ENCODE assay signal across 19 cellular contexts in genomic region chr17:47807421-47807820, GRCh38. TPM values are rescaled to one million over a fixed set of nuclear protein-coding genes. Genes with fewer than 3 reads are reported as not detected.
DNase-seq lines count a peak whose midpoint lies in the region; ATAC-seq and TF ChIP-seq lines count a peak whose summit lies in the region.
"Had no signal": no experiment of that assay in that cellular context is flagged by ENCODE, and none has a peak within 500 bp of the region (broad histone marks: within the 10 kb centered on the region; RNA-seq: fewer than 3 reads in every experiment).

No MANE protein-coding gene starts in this region.

- H3K27ac Mint-ChIP-seq in activated T-cell treated with anti-CD3 and anti-CD28 coated beads, Interleukin-2, amount 50 U/mL, for 24 hours, result peak overlapping the region; percentile 45
- H3K27ac Mint-ChIP-seq in endodermal cell (no peak overlapping the region), type B pancreatic cell (peak overlapping the region; percentile 61)
- H3K27ac Mint-ChIP-seq: B cell; CD4-positive, CD25-positive, alpha-beta regulatory T cell; HFFc6 had no signal

- no peaks in the 10 kb centered on the region for H3K27me3 Mint-ChIP-seq in activated T-cell treated with anti-CD3 and anti-CD28 coated beads, Interleukin-2, amount 50 U/mL, for 24 hours
- no peaks in the 10 kb centered on the region for H3K27me3 Mint-ChIP-seq in activated T-cell treated with anti-CD3 and anti-CD28 coated beads, Interleukin-2, amount 50 U/mL, for 4 hours (ENCODE audit: low read depth)
- peaks cover 3% of the 10 kb centered on the region for H3K27me3 Mint-ChIP-seq in endodermal cell (ENCODE audit: insufficient read depth)
- H3K27me3 Mint-ChIP-seq in type B pancreatic cell, result peaks cover 14% of the 10 kb centered on the region
- H3K27me3 Mint-ChIP-seq: B cell; CD4-positive, CD25-positive, alpha-beta regulatory T cell had no signal

- H3K27ac ChIP-seq in endodermal cell (ENCODE audit: low read depth, low read length), result no peak overlapping the region

- TF ChIP-seq CTCF in endodermal cell (conservative IDR thresholded peaks at IDR 0.05) (no peak), type B pancreatic cell (conservative IDR thresholded peaks at IDR 0.05) (no peak)

- H3K4me1 Mint-ChIP-seq in activated T-cell treated with anti-CD3 and anti-CD28 coated beads, Interleukin-2, amount 50 U/mL, for 24 hours (ENCODE audit: low read depth), result peaks cover 18% of the 10 kb centered on the region
- peaks cover 12% of the 10 kb centered on the region for H3K4me1 Mint-ChIP-seq in activated T-cell treated with anti-CD3 and anti-CD28 coated beads, Interleukin-2, amount 50 U/mL, for 4 hours (ENCODE audit: low read depth)
- peaks cover 2% of the 10 kb centered on the region for H3K4me1 Mint-ChIP-seq in endodermal cell
- H3K4me1 Mint-ChIP-seq in type B pancreatic cell (ENCODE audit: unreplicated experiment), result peaks cover 10% of the 10 kb centered on the region
- H3K4me1 Mint-ChIP-seq: B cell had no signal

- H3K27me3 ChIP-seq in endodermal cell (ENCODE audit: control insufficient read depth, insufficient read depth, low read length, poor library complexity, severe bottlenecking), result no peaks in the 10 kb centered on the region

- H3K36me3 ChIP-seq in endodermal cell (ENCODE audit: control insufficient read depth, insufficient read depth, low read length), result peaks cover 12% of the 10 kb centered on the region

- H3K9ac ChIP-seq in endodermal cell (ENCODE audit: extremely low read depth, low read length, poor library complexity, severe bottlenecking), result no peak overlapping the region

- 87 to 94% methylated on average over 3 to 10 of the region's 11 CpGs for WGBS in endodermal cell (ENCODE audit: insufficient coverage in 1 of 2, insufficient read length in 1 of 2), 2 experiments

- no peaks in the 10 kb centered on the region for H3K4me1 ChIP-seq in endodermal cell (ENCODE audit: control insufficient read depth, insufficient read depth, low read length)

- intact Hi-C loops in sciatic nerve (cut with DNase I), result no loop called here

- H3K36me3 Mint-ChIP-seq in activated T-cell treated with anti-CD3 and anti-CD28 coated beads, Interleukin-2, amount 50 U/mL, for 24 hours (ENCODE audit: low read depth), result peaks cover 63% of the 10 kb centered on the region
- peaks cover 28% of the 10 kb centered on the region for H3K36me3 Mint-ChIP-seq in activated T-cell treated with anti-CD3 and anti-CD28 coated beads, Interleukin-2, amount 50 U/mL, for 4 hours (ENCODE audit: insufficient read depth)
- H3K36me3 Mint-ChIP-seq in endodermal cell (ENCODE audit: low read depth), result peaks cover 14% of the 10 kb centered on the region
- peaks cover 7% of the 10 kb centered on the region for H3K36me3 Mint-ChIP-seq in type B pancreatic cell

- H3K9me3 Mint-ChIP-seq in activated T-cell treated with anti-CD3 and anti-CD28 coated beads, Interleukin-2, amount 50 U/mL, for 24 hours, result no peaks in the 10 kb centered on the region
- no peaks in the 10 kb centered on the region for H3K9me3 Mint-ChIP-seq in activated T-cell treated with anti-CD3 and anti-CD28 coated beads, Interleukin-2, amount 50 U/mL, for 4 hours
- H3K9me3 Mint-ChIP-seq in endodermal cell (no peaks in the 10 kb centered on the region), type B pancreatic cell (no peaks in the 10 kb centered on the region)
- H3K9me3 Mint-ChIP-seq: HFFc6 had no signal

- DNase-seq in activated T-cell treated with anti-CD3 and anti-CD28 coated beads, Interleukin-2, amount 50 U/mL, for 24 hours, result peak; percentile 13
- DNase-seq in activated T-cell treated with anti-CD3 and anti-CD28 coated beads, Interleukin-2, amount 50 U/mL, for 4 hours, result no peak
- peak; percentile 38 for DNase-seq in endodermal cell
- DNase-seq in sciatic nerve (ENCODE audit: low spot score), result peak; percentile 43
- DNase-seq in type B pancreatic cell (ENCODE audit: extremely low spot score, unreplicated experiment), result no peak
- no peak for DNase-seq in midbrain (lab: John Stamatoyannopoulos, UW)
- DNase-seq: CD4-positive, CD25-positive, alpha-beta regulatory T cell; GF-D8; HFFc6; NCI-H1092 treated with DMSO at 0.1 percent for 48 hours; NCI-H1694; NCI-H2081 treated with DMSO at 0.1 percent for 48 hours; NK-92 treated with Interleukin-12 subunit alpha and Interleukin-12 subunit beta, amount 100 ng/mL, for 24 hours had no signal

- ATAC-seq in activated T-cell treated with anti-CD3 and anti-CD28 coated beads, Interleukin-2, amount 50 U/mL, for 4 hours, result no peak
- ATAC-seq in sciatic nerve (no peak), GM18520 (IDR thresholded peaks at IDR 0.05; ENCODE audit: unreplicated experiment) (no peak), GM19395 (IDR thresholded peaks at IDR 0.05; ENCODE audit: unreplicated experiment) (no peak)
- ATAC-seq: GM12878, K562, Right ventricle myocardium inferior had no signal

- no peaks in the 10 kb centered on the region for H3K9me3 ChIP-seq in endodermal cell (ENCODE audit: control insufficient read depth, low read length)

- no peak overlapping the region for H3K4me3 ChIP-seq in endodermal cell (ENCODE audit: low read length)
- H3K4me3 ChIP-seq: GM12878, K562 had no signal

- no peak overlapping the region for H3K4me3 Mint-ChIP-seq in activated T-cell treated with anti-CD3 and anti-CD28 coated beads, Interleukin-2, amount 50 U/mL, for 24 hours
- H3K4me3 Mint-ChIP-seq in activated T-cell treated with anti-CD3 and anti-CD28 coated beads, Interleukin-2, amount 50 U/mL, for 4 hours, result no peak overlapping the region
- H3K4me3 Mint-ChIP-seq in endodermal cell (no peak overlapping the region), type B pancreatic cell (no peak overlapping the region)
- H3K4me3 Mint-ChIP-seq: B cell; CD4-positive, CD25-positive, alpha-beta regulatory T cell; HFFc6 had no signal

RNA-seq across cellular contexts. Expression of gene OSBPL7, which starts 14.2 kb away (rescaled TPM):
- 1 to 10 TPM; 8.1 to 9.3 (median 9.0) TPM for total RNA-seq in activated T-cell treated with anti-CD3 and anti-CD28 coated beads, Interleukin-2, amount 50 U/mL, for 4 hours
- total RNA-seq in endodermal cell, result 10 to 100 TPM; 11.4 to 15.5 TPM
- polyA plus RNA-seq in endodermal cell (2013, experiment 1 of 2), result 15.6 TPM
- 11.0 TPM for polyA plus RNA-seq in endodermal cell (2013, experiment 2 of 2)
- 13.5 TPM for total RNA-seq in sciatic nerve
- total RNA-seq in type B pancreatic cell (ENCODE audit: low replicate concordance), result 9.1 and 20.3 TPM in 2 replicates

RNA-seq across cellular contexts. Expression of gene MRPL10, which starts 23.9 kb away (rescaled TPM):
- total RNA-seq in activated T-cell treated with anti-CD3 and anti-CD28 coated beads, Interleukin-2, amount 50 U/mL, for 4 hours, result 10 to 100 TPM; 56.6 to 62.1 (median 58.6) TPM
- total RNA-seq in endodermal cell, result 10 to 100 TPM; 56.3 to 65.3 TPM
- polyA plus RNA-seq in endodermal cell (2013, experiment 1 of 2), result 85.0 TPM
- 67.6 TPM for polyA plus RNA-seq in endodermal cell (2013, experiment 2 of 2)
- 26.6 TPM for total RNA-seq in sciatic nerve
- 37.7 and 49.4 TPM in 2 replicates for total RNA-seq in type B pancreatic cell (ENCODE audit: low replicate concordance)

RNA-seq across cellular contexts. Expression of gene LRRC46, which starts 24.0 kb away (rescaled TPM):
- under 1 TPM; 0.27 to 0.63 (median 0.29) TPM for total RNA-seq in activated T-cell treated with anti-CD3 and anti-CD28 coated beads, Interleukin-2, amount 50 U/mL, for 4 hours
- total RNA-seq in endodermal cell (under 1 TPM; 0.73 to 0.82 TPM), sciatic nerve (0.89 TPM), type B pancreatic cell (ENCODE audit: low replicate concordance) (0.64 and 2.8 TPM in 2 replicates)
- polyA plus RNA-seq in endodermal cell (2013, experiment 1 of 2), result 1.2 TPM
- polyA plus RNA-seq in endodermal cell (2013, experiment 2 of 2), result 1.5 TPM

RNA-seq across cellular contexts. Expression of gene SCRN2, which starts 33.7 kb away (rescaled TPM):
- 10 to 100 TPM; 13.9 to 15.6 (median 14.5) TPM for total RNA-seq in activated T-cell treated with anti-CD3 and anti-CD28 coated beads, Interleukin-2, amount 50 U/mL, for 4 hours
- total RNA-seq in endodermal cell, result 10 to 100 TPM; 54.5 to 71.9 TPM
- polyA plus RNA-seq in endodermal cell (2013, experiment 1 of 2), result 50.1 TPM
- 44.5 TPM for polyA plus RNA-seq in endodermal cell (2013, experiment 2 of 2)
- 39.4 TPM for total RNA-seq in sciatic nerve
- 34.9 and 45.2 TPM in 2 replicates for total RNA-seq in type B pancreatic cell (ENCODE audit: low replicate concordance)

RNA-seq across cellular contexts. Expression of gene SP6, which starts 43.5 kb away (rescaled TPM):
- under 1 TPM; 0.05 to 0.08 (median 0.05) TPM for total RNA-seq in activated T-cell treated with anti-CD3 and anti-CD28 coated beads, Interleukin-2, amount 50 U/mL, for 4 hours
- total RNA-seq in endodermal cell (1 to 10 TPM; 3.1 to 3.7 TPM), sciatic nerve (0.62 TPM), type B pancreatic cell (ENCODE audit: low replicate concordance) (19.3 and 75.1 TPM in 2 replicates)
- 2.6 TPM for polyA plus RNA-seq in endodermal cell (2013, experiment 1 of 2)
- 2.6 TPM for polyA plus RNA-seq in endodermal cell (2013, experiment 2 of 2)
- total RNA-seq: B cell, GM12878 had no signal
- polyA plus RNA-seq: CD4-positive, CD25-positive, alpha-beta regulatory T cell had no signal

Comparison
In these comparisons a context has a peak if more than half of its experiments do, and no peak if none do; other contexts are left out.
1. DNase-seq: peak in activated T-cell treated with anti-CD3 and anti-CD28 coated beads, Interleukin-2, amount 50 U/mL, for 24 hours (single experiment), endodermal cell (single experiment) and sciatic nerve (single experiment); none in activated T-cell treated with anti-CD3 and anti-CD28 coated beads, Interleukin-2, amount 50 U/mL, for 4 hours (single experiment), type B pancreatic cell (single experiment) and midbrain (single experiment).